13 cellular contexts compared by ENCODE assay signal in the genomic region with DNA sequence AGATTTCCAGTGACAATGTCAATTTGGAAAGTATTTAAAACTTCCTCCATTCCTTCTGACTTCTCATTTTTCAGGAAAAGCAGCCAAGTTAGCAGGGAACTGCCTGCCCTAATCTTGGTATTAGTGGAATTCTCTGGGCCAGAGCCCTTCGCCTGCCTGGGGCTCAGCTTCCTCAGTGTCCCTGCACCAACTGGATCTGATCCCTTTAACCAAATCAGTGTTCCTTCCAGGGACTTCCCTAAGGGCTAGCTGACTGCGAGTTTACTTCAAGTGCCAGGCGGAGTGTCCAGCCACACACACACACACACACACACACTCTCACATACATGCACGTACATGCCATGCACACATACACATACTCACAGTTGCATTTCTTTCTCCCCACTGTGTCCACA. TPM values are rescaled to one million over a fixed set of nuclear protein-coding genes. Genes with fewer than 3 reads are reported as not detected.
DNase-seq lines count a peak whose midpoint lies in the region; ATAC-seq and TF ChIP-seq lines count a peak whose summit lies in the region.
"Had no signal": no experiment of that assay in that cellular context is flagged by ENCODE, and none has a peak within 500 bp of the region (broad histone marks: within the 10 kb centered on the region; RNA-seq: fewer than 3 reads in every experiment).

No MANE protein-coding gene starts in this region.

- no peak overlapping the region for H2AFZ ChIP-seq in neural progenitor cell (replicated peaks)
- H2AFZ ChIP-seq: PC-9 had no signal

- peaks cover 4% of the 10 kb centered on the region for H4K20me1 ChIP-seq in neural progenitor cell (ENCODE audit: low read depth)

- intact Hi-C loops in left cardiac atrium (cut with DNase I) (no loop called here), vagina (cut with DNase I) (no loop called here)

- H3K4me1 Mint-ChIP-seq in neural progenitor cell = peaks cover 11% of the 10 kb centered on the region

- H3K27ac ChIP-seq in neural progenitor cell (no peak overlapping the region), upper lobe of left lung (peak overlapping the region; percentile 59 to 75 (median 70)), vagina (no peak overlapping the region), caudate nucleus (ENCODE audit: low read depth, low read length) (no peak overlapping the region)
- H3K27ac ChIP-seq: PC-9 had no signal

- WGBS in upper lobe of left lung, 2 donors = 40 to 67% methylated on average over 4 of the region's 4 CpGs

- peak overlapping the region; percentile 8 for H3K4me2 ChIP-seq in neural progenitor cell
- H3K4me2 ChIP-seq: PC-9 had no signal

- no peaks in the 10 kb centered on the region for H3K79me2 ChIP-seq in neural progenitor cell (ENCODE audit: low read depth)

- H3K4me1 ChIP-seq in neural progenitor cell = peaks cover 11% of the 10 kb centered on the region
- peaks cover 26 to 45% (median 31%) of the 10 kb centered on the region in 4 donors for H3K4me1 ChIP-seq in upper lobe of left lung
- no peaks in the 10 kb centered on the region for H3K4me1 ChIP-seq in vagina

- no peak overlapping the region for H3K4me3 Mint-ChIP-seq in neural progenitor cell

- H3K27me3 ChIP-seq in neural progenitor cell (no peaks in the 10 kb centered on the region), upper lobe of left lung (no peaks in the 10 kb centered on the region), vagina (no peaks in the 10 kb centered on the region)

- H3K9ac ChIP-seq in neural progenitor cell = no peak overlapping the region

- peaks cover 2% of the 10 kb centered on the region for H3K36me3 Mint-ChIP-seq in neural progenitor cell

- H3K9me3 ChIP-seq in neural progenitor cell (ENCODE audit: low read depth) = peaks cover 8% of the 10 kb centered on the region
- H3K9me3 ChIP-seq in upper lobe of left lung = no peaks in the 10 kb centered on the region
- H3K9me3 ChIP-seq in vagina = no peaks in the 10 kb centered on the region

- ATAC-seq in left cardiac atrium (peak; percentile 12 to 32), upper lobe of left lung (ENCODE audit: low FRiP score in 2 of 2) (no peak)

- TF ChIP-seq EP300 in upper lobe of left lung (IDR thresholded peaks at IDR 0.05) = no peak

- H3K36me3 ChIP-seq in neural progenitor cell = no peaks in the 10 kb centered on the region
- H3K36me3 ChIP-seq in upper lobe of left lung = no peaks in the 10 kb centered on the region
- H3K36me3 ChIP-seq in vagina = no peaks in the 10 kb centered on the region

- no peak overlapping the region for H3K4me3 ChIP-seq in neural progenitor cell
- H3K4me3 ChIP-seq in upper lobe of left lung = no peak overlapping the region
- no peak overlapping the region for H3K4me3 ChIP-seq in vagina
- H3K4me3 ChIP-seq: PC-9 had no signal

- peaks cover 3% of the 10 kb centered on the region for H3K27me3 Mint-ChIP-seq in neural progenitor cell (ENCODE audit: insufficient read depth, low read depth)

- peaks cover 13% of the 10 kb centered on the region for H3K9me3 Mint-ChIP-seq in neural progenitor cell

- DNase-seq in DMS79 treated with DMSO at 0.1 percent for 48 hours (lab: John Stamatoyannopoulos, UW) = peak; percentile 52
- no peak for DNase-seq in DMS79 (lab: John Stamatoyannopoulos, UW)
- no peak for DNase-seq in left cardiac atrium
- peak; percentile 37 for DNase-seq in neural progenitor cell (ENCODE audit: low spot score)
- DNase-seq in upper lobe of left lung = no peak
- no peak for DNase-seq in epidermal melanocyte (ENCODE audit: insufficient read length, low spot score)
- no peak for DNase-seq in vagina (ENCODE audit: extremely low spot score in 2 of 2)
- no peak for DNase-seq in caudate nucleus (lab: John Stamatoyannopoulos, UW)
- DNase-seq: 8988T; activated CD4-positive, alpha-beta T cell treated with anti-CD3 and anti-CD28 coated beads, Interleukin-2, amount 50 U/mL, for 4 hours; activated effector memory CD4-positive, alpha-beta T cell treated with Interleukin-2 at 50 U/mL for 16 hours; MM.1S; PC-9 had no signal

- TF ChIP-seq CTCF in neural progenitor cell (IDR thresholded peaks at IDR 0.05) = no peak
- no peak for TF ChIP-seq CTCF in upper lobe of left lung (IDR thresholded peaks at IDR 0.05)
- TF ChIP-seq CTCF in vagina (IDR thresholded peaks at IDR 0.05) = no peak

- TF ChIP-seq POLR2A in upper lobe of left lung (IDR thresholded peaks at IDR 0.05) = no peak
- no peak for TF ChIP-seq POLR2A in vagina (IDR thresholded peaks at IDR 0.05)

- H3K27ac Mint-ChIP-seq in neural progenitor cell = no peak overlapping the region

- H3F3A ChIP-seq in neural progenitor cell (ENCODE audit: low read depth) = peaks cover 9% of the 10 kb centered on the region

RNA-seq across cellular contexts. Expression of a gene that starts 20.0 kb away (rescaled TPM):
- 10 to 100 TPM; 12.7 to 24.3 TPM for total RNA-seq in left cardiac atrium
- total RNA-seq in neural progenitor cell (ENCODE audit: low replicate concordance) = 0.58 and 2.4 TPM in 2 replicates
- 10 to 100 TPM; 46.7 to 80.7 (median 57.8) TPM for total RNA-seq in upper lobe of left lung
- total RNA-seq in vagina = 15.2 TPM

Comparison
In these comparisons a context has a peak if more than half of its experiments do, and no peak if none do; other contexts are left out.
1. DNase-seq: peak in DMS79 treated with DMSO at 0.1 percent for 48 hours (single experiment) and neural progenitor cell (single experiment); none in DMS79 (single experiment), left cardiac atrium (single experiment), upper lobe of left lung (0 of 2), epidermal melanocyte (single experiment), vagina (0 of 2) and caudate nucleus (0 of 61).
2. ATAC-seq: peak in left cardiac atrium (2 of 2); none in upper lobe of left lung (0 of 2).
3. H3K27ac ChIP-seq: peak in upper lobe of left lung (4 of 4); none in neural progenitor cell (single experiment), vagina (single experiment) and caudate nucleus (single experiment).